8 cellular contexts compared by ENCODE assay signal in the genomic region with DNA sequence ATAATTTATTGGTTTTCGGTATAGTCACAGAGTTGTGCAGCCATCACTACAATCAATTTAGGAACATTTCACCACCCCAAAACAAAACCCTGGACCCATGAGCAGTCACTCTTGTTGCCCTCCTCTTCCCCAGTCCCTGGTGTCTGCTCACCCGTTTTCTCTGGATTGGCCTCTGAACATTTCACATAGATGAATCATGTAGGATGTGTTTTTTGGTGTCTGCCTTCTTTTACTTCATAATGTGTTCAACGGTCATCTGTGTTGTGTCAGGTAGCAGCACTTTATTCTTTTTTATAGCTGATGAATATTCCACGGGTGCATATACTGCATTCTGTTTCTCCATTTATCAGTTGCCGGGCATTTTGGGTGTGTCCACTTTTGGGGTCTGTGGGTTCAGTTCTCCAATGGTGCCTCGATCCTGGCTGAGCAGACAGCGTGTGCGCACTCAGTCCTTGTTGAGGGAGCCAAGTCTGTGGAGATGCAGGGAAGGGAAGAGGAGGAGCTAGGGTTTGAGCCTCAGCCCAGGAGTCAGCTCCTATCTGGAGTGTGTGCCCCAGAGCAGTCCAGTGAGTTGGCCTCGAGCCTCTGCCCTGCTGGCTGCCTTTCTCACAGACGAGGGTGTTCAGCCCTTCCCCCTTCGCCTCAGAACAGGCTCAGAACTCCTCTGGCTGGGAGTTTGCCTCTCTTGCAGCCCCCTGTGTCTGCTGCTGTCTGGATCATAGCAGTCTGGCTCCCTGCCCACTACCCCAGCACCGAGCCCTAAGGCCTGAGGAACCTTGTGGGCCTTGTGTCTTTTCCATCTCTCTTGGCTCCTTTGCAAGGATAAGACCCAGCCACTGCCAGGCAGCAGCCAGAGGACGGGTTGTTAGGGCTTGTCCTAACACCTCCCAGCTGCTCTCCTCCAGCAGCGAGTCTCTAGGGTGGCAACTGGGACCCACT. TPM values are rescaled to one million over a fixed set of nuclear protein-coding genes. Genes with fewer than 3 reads are reported as not detected.
DNase-seq lines count a peak whose midpoint lies in the region; ATAC-seq and TF ChIP-seq lines count a peak whose summit lies in the region.

No MANE protein-coding gene starts in this region.

- peaks cover 4% of the 10 kb centered on the region for H3K27me3 Mint-ChIP-seq in HFFc6 (ENCODE audit: insufficient read depth)

- TF ChIP-seq CTCF in HFFc6 (IDR thresholded peaks at IDR 0.05) (no peak), left ventricle myocardium inferior (IDR thresholded peaks at IDR 0.05; ENCODE audit: borderline replicate concordance) (no peak)

- peak overlapping the region; percentile 86 for H3K27ac ChIP-seq in left ventricle myocardium inferior (replicated peaks)

- intact Hi-C loops in left ventricle myocardium inferior (cut with micrococcal nuclease): no loop called here

- H3K36me3 ChIP-seq in adipocyte (ENCODE audit: control insufficient read depth, insufficient read depth, low read length, severe bottlenecking) (peaks cover 36% of the 10 kb centered on the region), left ventricle myocardium inferior (peaks cover 43% of the 10 kb centered on the region)

- H3K4me3 ChIP-seq in adipocyte (ENCODE audit: low read length) (peak overlapping the region; percentile 87), left ventricle myocardium inferior (peak overlapping the region; percentile 90), skeletal muscle cell (ENCODE audit: low read depth, low read length) (peak overlapping the region; percentile 7)

- peak overlapping the region; percentile 94 for H3K9ac ChIP-seq in adipocyte (ENCODE audit: low read length)

- ATAC-seq in HG03095 (IDR thresholded peaks at IDR 0.05; ENCODE audit: unreplicated experiment) (no peak), HG02840 (IDR thresholded peaks at IDR 0.05; ENCODE audit: low FRiP score, unreplicated experiment) (no peak)

- H3K4me1 ChIP-seq in adipocyte (ENCODE audit: control insufficient read depth, insufficient read depth, low read length) (peaks cover 53% of the 10 kb centered on the region), left ventricle myocardium inferior (peaks cover 68% of the 10 kb centered on the region)

- peak; percentile 63 for DNase-seq in HFFc6
- peak; percentile 44 for DNase-seq in adipocyte (ENCODE audit: low read depth)
- peak; percentile 82 for DNase-seq in left ventricle myocardium inferior
- DNase-seq in skeletal muscle cell (ENCODE audit: low read depth): peak; percentile 27
- no peak for DNase-seq in NCI-H774 (lab: John Stamatoyannopoulos, UW)
- no peak for DNase-seq in NCI-H146 (lab: John Stamatoyannopoulos, UW)

- peak overlapping the region; percentile 87 for H3K27ac Mint-ChIP-seq in HFFc6

- peaks cover 59% of the 10 kb centered on the region for H3K36me3 Mint-ChIP-seq in HFFc6 (ENCODE audit: low read depth)

- no peaks in the 10 kb centered on the region for H3K9me3 ChIP-seq in adipocyte (ENCODE audit: control insufficient read depth, low read length)
- H3K9me3 ChIP-seq in left ventricle myocardium inferior (replicated peaks): no peaks in the 10 kb centered on the region

- H3K4me1 Mint-ChIP-seq in HFFc6 (ENCODE audit: low read depth): peaks cover 53% of the 10 kb centered on the region

- H3K4me3 Mint-ChIP-seq in HFFc6: peak overlapping the region; percentile 86

- H3K27me3 ChIP-seq in adipocyte (replicated peaks; ENCODE audit: control insufficient read depth, insufficient read depth, low read length) (no peaks in the 10 kb centered on the region), left ventricle myocardium inferior (ENCODE audit: low read depth) (no peaks in the 10 kb centered on the region)

- H3K9me3 Mint-ChIP-seq in HFFc6: no peaks in the 10 kb centered on the region

RNA-seq across cellular contexts. Expression of gene C2orf74, which starts 18.0 kb away (rescaled TPM):
- 10 to 100 TPM; 13.5 to 23.0 (median 20.7) TPM for total RNA-seq in HFFc6 (2021; fragmentation: NEBNext Ultra II Directional; extraction: Animal tissue kit (Norgen Biotek cat#: 25700))
- 33.7 TPM for total RNA-seq in left ventricle myocardium inferior

Comparison
In these comparisons a context has a peak if more than half of its experiments do, and no peak if none do; other contexts are left out.
1. DNase-seq: peak in HFFc6 (single experiment), adipocyte (single experiment), left ventricle myocardium inferior (single experiment) and skeletal muscle cell (single experiment); none in NCI-H774 (single experiment) and NCI-H146 (single experiment).
2. H3K4me3 ChIP-seq: peak in every context shown above with its lines; median percentile 90 in left ventricle myocardium inferior; 87 in adipocyte; 7 in skeletal muscle cell.